12 cellular contexts compared by ENCODE assay signal in genomic region chr10:110457851-110458582, GRCh38. TPM values are rescaled to one million over a fixed set of nuclear protein-coding genes. Genes with fewer than 3 reads are reported as not detected.
DNase-seq lines count a peak whose midpoint lies in the region; ATAC-seq and TF ChIP-seq lines count a peak whose summit lies in the region.
"Had no signal": no experiment of that assay in that cellular context is flagged by ENCODE, and none has a peak within 500 bp of the region (broad histone marks: within the 10 kb centered on the region; RNA-seq: fewer than 3 reads in every experiment).

No MANE protein-coding gene starts in this region.

- CTCF ChIA-PET in CD4-positive, alpha-beta T cell (lab: Charles Lee): no interaction called here
- CTCF ChIA-PET in OCI-LY7 (lab: Charles Lee; ENCODE audit: unreplicated experiment): interaction anchor here (1.1 to 2.1 kb wide), 3 partner anchors 14 to 103 kb away, joined by 3 to 6 read pairs (median 4); no protein-coding TSS in a partner anchor

- H3K4me3 Mint-ChIP-seq in CD4-positive, alpha-beta T cell: no peak overlapping the region

- H3K36me3 ChIP-seq in OCI-LY7 (ENCODE audit: insufficient read depth, low read length): no peaks in the 10 kb centered on the region
- no peaks in the 10 kb centered on the region for H3K36me3 ChIP-seq in mesenchymal stem cell (ENCODE audit: control insufficient read depth in 1 of 2, insufficient read depth in 2 of 2, low read depth in 1 of 2, low read length in 2 of 2)
- H3K36me3 ChIP-seq: right lobe of liver had no signal

- H3K4me3 ChIP-seq in OCI-LY7 (ENCODE audit: low read depth, low read length, poor library complexity, severe bottlenecking) (peak overlapping the region; percentile 39), mesenchymal stem cell (ENCODE audit: insufficient read depth in 1 of 2, low read depth in 1 of 2, low read length in 2 of 2) (no peak overlapping the region)
- H3K4me3 ChIP-seq: right lobe of liver had no signal

- H3K27ac Mint-ChIP-seq in CD4-positive, alpha-beta T cell: peak overlapping the region; percentile 5

- H3K23ac ChIP-seq in mesenchymal stem cell (ENCODE audit: low read length in 2 of 2): no peak overlapping the region

- no peak overlapping the region for H2BK15ac ChIP-seq in mesenchymal stem cell (ENCODE audit: low read depth, poor library complexity, severe bottlenecking)

- no peaks in the 10 kb centered on the region for H3K9me3 Mint-ChIP-seq in CD4-positive, alpha-beta T cell

- no peak for TF ChIP-seq CTCF in CD4-positive, alpha-beta T cell (IDR thresholded peaks at IDR 0.05)
- no peak for TF ChIP-seq CTCF in OCI-LY7 (conservative IDR thresholded peaks at IDR 0.05; ENCODE audit: low read length)

- no peak overlapping the region for H4K8ac ChIP-seq in mesenchymal stem cell (ENCODE audit: low read length)

- H3K27ac ChIP-seq in CD4-positive, alpha-beta T cell (ENCODE audit: low read depth, low read length): no peak overlapping the region
- H3K27ac ChIP-seq in OCI-LY7 (ENCODE audit: low read depth, low read length, poor library complexity, severe bottlenecking): peak overlapping the region; percentile 72
- H3K27ac ChIP-seq in mesenchymal stem cell (ENCODE audit: low read length, poor library complexity, severe bottlenecking): no peak overlapping the region

- H3K4me1 ChIP-seq in OCI-LY7 (ENCODE audit: insufficient read depth, low read length, poor library complexity, severe bottlenecking) (peaks cover 82% of the 10 kb centered on the region), mesenchymal stem cell (ENCODE audit: control insufficient read depth, insufficient read depth, low read depth, low read length) (peaks cover 38% of the 10 kb centered on the region)

- no peak overlapping the region for H3K18ac ChIP-seq in mesenchymal stem cell (ENCODE audit: low read depth in 1 of 2, low read length in 2 of 2)

- H2AK5ac ChIP-seq in mesenchymal stem cell (ENCODE audit: low read length, severe bottlenecking): peak overlapping the region; percentile 64

- no peak overlapping the region for H2BK12ac ChIP-seq in mesenchymal stem cell (ENCODE audit: low read length in 2 of 2)

- H3K9me2 ChIP-seq in OCI-LY7 (ENCODE audit: insufficient read depth, low read length): no peaks in the 10 kb centered on the region

- no peaks in the 10 kb centered on the region for H3K9me3 ChIP-seq in CD4-positive, alpha-beta T cell (ENCODE audit: control insufficient read depth, low read length)
- H3K9me3 ChIP-seq in OCI-LY7 (ENCODE audit: low read length) (no peaks in the 10 kb centered on the region), mesenchymal stem cell (ENCODE audit: control insufficient read depth, low read length) (no peaks in the 10 kb centered on the region)
- H3K9me3 ChIP-seq: right lobe of liver had no signal

- intact Hi-C loops in CD4-positive, alpha-beta T cell (cut with DNase I, micrococcal nuclease): no loop called here
- intact Hi-C loops in OCI-LY7 (cut with micrococcal nuclease; ENCODE audit: unreplicated experiment): loop anchor here (1.0 to 5.0 kb wide), 4 partner anchors 44 to 147 kb away; no protein-coding TSS in a partner anchor

- H2BK5ac ChIP-seq in mesenchymal stem cell (ENCODE audit: low read depth, low read length, poor library complexity, severe bottlenecking): no peak overlapping the region

- POLR2A ChIA-PET in CD4-positive, alpha-beta T cell (lab: Charles Lee): no interaction called here
- POLR2A ChIA-PET in OCI-LY7 (lab: Charles Lee): interaction anchor here (0.9 to 3.8 kb wide), 4 partner anchors 16 to 103 kb away, joined by 3 to 25 read pairs (median 4); no protein-coding TSS in a partner anchor

- no peak overlapping the region for H3K14ac ChIP-seq in mesenchymal stem cell (ENCODE audit: low read length in 2 of 2)

- H3K36me3 Mint-ChIP-seq in CD4-positive, alpha-beta T cell (ENCODE audit: low read depth): no peaks in the 10 kb centered on the region

- H3K27me3 Mint-ChIP-seq in CD4-positive, alpha-beta T cell: no peaks in the 10 kb centered on the region

- no peaks in the 10 kb centered on the region for H3K79me2 ChIP-seq in OCI-LY7 (ENCODE audit: insufficient read depth, low read depth, low read length)

- H3K9ac ChIP-seq in mesenchymal stem cell (ENCODE audit: low read length): no peak overlapping the region

- no peaks in the 10 kb centered on the region for H3K79me1 ChIP-seq in mesenchymal stem cell (replicated peaks; ENCODE audit: low read length, poor library complexity, severe bottlenecking)

- no peaks in the 10 kb centered on the region for H3K27me3 ChIP-seq in CD4-positive, alpha-beta T cell (ENCODE audit: control insufficient read depth, insufficient read depth, low read length)
- H3K27me3 ChIP-seq in mesenchymal stem cell (ENCODE audit: control insufficient read depth in 1 of 2, insufficient read depth in 1 of 2, low read length in 2 of 2): no peaks in the 10 kb centered on the region
- H3K27me3 ChIP-seq: right lobe of liver had no signal

- H3K4me2 ChIP-seq in OCI-LY7 (ENCODE audit: low read length) (peak overlapping the region; percentile 75), mesenchymal stem cell (ENCODE audit: low read length, poor library complexity, severe bottlenecking) (no peak overlapping the region)

- no peak overlapping the region for H3K4ac ChIP-seq in mesenchymal stem cell (ENCODE audit: low read depth in 1 of 2, low read length in 2 of 2)

- no peaks in the 10 kb centered on the region for H4K20me1 ChIP-seq in OCI-LY7 (ENCODE audit: insufficient read depth, low read length)

- no peak for ATAC-seq in CD4-positive, alpha-beta T cell (ENCODE audit: poor library complexity)
- ATAC-seq in GM19043 (IDR thresholded peaks at IDR 0.05; ENCODE audit: low read depth, unreplicated experiment) (peak; percentile 40), esophagus mucosa (no peak)

- H2AFZ ChIP-seq in OCI-LY7 (ENCODE audit: low read length) (no peak overlapping the region; the same call in 1 of the 2 replicates), mesenchymal stem cell (ENCODE audit: low read depth, low read length) (no peak overlapping the region)

- H2BK120ac ChIP-seq in mesenchymal stem cell (ENCODE audit: low read depth, low read length): no peak overlapping the region

- H4K91ac ChIP-seq in mesenchymal stem cell (ENCODE audit: low read length): no peak overlapping the region

- no peak for DNase-seq in CD4-positive, alpha-beta T cell
- DNase-seq in OCI-LY7 (ENCODE audit: low spot score) (peak; percentile 82), mesenchymal stem cell (no peak), NCI-H1417 treated with DMSO at 0.1 percent for 48 hours (lab: John Stamatoyannopoulos, UW) (no peak), NCI-H510A treated with DMSO at 0.1 percent for 48 hours (lab: John Stamatoyannopoulos, UW) (no peak)
- DNase-seq in stimulated activated naive CD4-positive, alpha-beta T cell (lab: John Stamatoyannopoulos, UW): no peak
- DNase-seq: hippocampal formation, NCI-H146, right lobe of liver, T-helper 9 cell had no signal

- WGBS in mesenchymal stem cell: 91% methylated on average over 9 of the region's 10 CpGs

- no TSS peak for BruUV-seq in OCI-LY7 (replicated peaks; lab: Mats Ljungman, UMichigan)

- peaks cover 31% of the 10 kb centered on the region for H3K4me1 Mint-ChIP-seq in CD4-positive, alpha-beta T cell (ENCODE audit: low read depth)

RNA-seq across cellular contexts. Expression of gene DUSP5, which starts 39.7 kb away (rescaled TPM):
- total RNA-seq in CD4-positive, alpha-beta T cell: 10 to 100 TPM; 64.3 to 66.2 TPM
- 0.06 and 0.08 TPM in 2 replicates for total RNA-seq in OCI-LY7 (2014; rRNA removed; shearing (Covaris generic))
- total RNA-seq in OCI-LY7 (2022): 0.28 and 0.97 TPM in 2 replicates
- 4.4 TPM for polyA plus RNA-seq in mesenchymal stem cell (2013, experiment 1 of 2)
- polyA plus RNA-seq in mesenchymal stem cell (2013, experiment 2 of 2): 4.4 TPM
- total RNA-seq in esophagus mucosa: 26.8 TPM

Comparison
In these comparisons a context has a peak if more than half of its experiments do, and no peak if none do; other contexts are left out.
1. RNA of gene DUSP5, which starts 39.7 kb away (total RNA-seq): 64.3 to 66.2 TPM in CD4-positive, alpha-beta T cell and 26.8 TPM in esophagus mucosa (single experiment); 0.06 to 0.97 TPM in OCI-LY7; every median in the first group is over 10 times any median in the second.